Comparison of ENCODE assay signal across 1 cellular context in the genomic region with DNA sequence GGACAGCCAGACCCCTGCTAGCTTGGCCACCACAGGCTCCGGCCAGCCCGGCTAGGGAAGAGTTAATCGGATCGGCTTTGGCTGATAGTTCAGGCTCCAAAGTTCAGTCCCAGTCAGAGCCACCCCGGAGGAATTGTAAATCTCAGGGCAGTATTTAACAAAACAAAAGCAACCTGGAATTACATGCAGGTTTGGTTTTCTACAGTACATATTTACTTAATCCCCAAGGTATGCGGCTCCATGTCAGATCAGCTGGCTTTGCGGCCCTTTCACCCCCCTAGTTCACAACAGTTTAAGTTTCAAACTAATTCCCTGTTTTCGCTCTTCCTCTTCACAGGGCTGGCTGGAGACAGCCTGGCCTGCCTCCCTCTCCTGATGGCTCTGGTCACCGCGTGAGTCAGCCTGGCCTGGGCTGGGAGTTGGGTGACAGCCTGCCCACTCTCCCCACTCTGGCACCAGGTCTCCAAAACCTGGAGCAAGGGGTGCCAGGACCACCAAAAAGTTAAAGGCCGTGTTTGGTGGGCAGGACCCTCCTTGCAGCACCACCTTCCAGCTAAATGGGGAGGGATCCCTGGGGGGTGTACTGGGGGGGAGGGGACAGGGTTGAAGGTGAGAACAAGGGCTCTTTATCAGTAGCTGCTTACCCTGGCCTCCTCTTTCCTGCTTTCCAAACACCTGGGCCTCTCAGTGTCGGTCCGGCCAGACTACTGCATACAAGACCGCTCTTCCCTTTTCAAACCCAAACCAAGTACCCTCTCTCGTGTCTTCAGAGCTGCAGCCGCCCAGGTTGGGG.
TF ChIP-seq lines count a peak whose summit lies in the region.

No MANE protein-coding gene starts in this region.

TF ChIP-seq in HepG2, 621 proteins besides CTCF, POLR2A, EP300 and RAD21 (continued from another document and continues in another):
- TF ChIP-seq ZNF136 (CRISPR knock-in tag; IDR thresholded peaks at IDR 0.05; ENCODE audit: low read depth) (no peak), ZNF746 (CRISPR knock-in tag; IDR thresholded peaks at IDR 0.05) (peak; percentile 88; the same call in 1 of the 2 replicates), ZNF768 (CRISPR knock-in tag; IDR thresholded peaks at IDR 0.05) (no peak), HOXA9 (CRISPR knock-in tag; IDR thresholded peaks at IDR 0.05; ENCODE audit: borderline replicate concordance) (no peak), ZNF879 (CRISPR knock-in tag; IDR thresholded peaks at IDR 0.05) (no peak; the same call in 1 of the 2 replicates), ZBTB21 (CRISPR knock-in tag; IDR thresholded peaks at IDR 0.05) (no peak), ZNF839 (CRISPR knock-in tag; IDR thresholded peaks at IDR 0.05; ENCODE audit: borderline replicate concordance) (no peak), SSRP1 (CRISPR knock-in tag; IDR thresholded peaks at IDR 0.05) (peak; percentile 18; the same call in 1 of the 2 replicates), FOXK2 (IDR thresholded peaks at IDR 0.05) (peak; percentile 91), KAT8 (CRISPR knock-in tag; IDR thresholded peaks at IDR 0.05) (no peak), MIER3 (CRISPR knock-in tag; IDR thresholded peaks at IDR 0.05; ENCODE audit: borderline replicate concordance) (peak; percentile 32; the same call in 1 of the 2 replicates), BCL6 (CRISPR knock-in tag; IDR thresholded peaks at IDR 0.05) (peak; percentile 82), ZNF777 (CRISPR knock-in tag; IDR thresholded peaks at IDR 0.05) (no peak), JUNB (CRISPR knock-in tag; IDR thresholded peaks at IDR 0.05; ENCODE audit: borderline replicate concordance) (peak; percentile 68; the same call in 1 of the 2 replicates), ZNF232 (CRISPR knock-in tag; IDR thresholded peaks at IDR 0.05; ENCODE audit: borderline replicate concordance) (peak; percentile 18; the same call in 1 of the 2 replicates), ZNF678 (CRISPR knock-in tag; IDR thresholded peaks at IDR 0.05) (no peak), ATM (IDR thresholded peaks at IDR 0.05; ENCODE audit: borderline replicate concordance) (no peak), PHF20 (CRISPR knock-in tag; IDR thresholded peaks at IDR 0.05) (no peak; the same call in 1 of the 2 replicates), SRSF4 (IDR thresholded peaks at IDR 0.05; ENCODE audit: low read depth, low read length, poor library complexity, severe bottlenecking) (no peak), ZNF670 (CRISPR knock-in tag; IDR thresholded peaks at IDR 0.05; ENCODE audit: borderline replicate concordance) (peak; percentile 92), CCDC6 (CRISPR knock-in tag; IDR thresholded peaks at IDR 0.05) (peak; percentile 44), PHF5A (CRISPR knock-in tag; IDR thresholded peaks at IDR 0.05; ENCODE audit: low read depth, unreplicated experiment) (peak; percentile 27), XRCC5 (optimal IDR thresholded peaks at IDR 0.05; ENCODE audit: low read length) (peak; percentile 66), SMYD3 (CRISPR knock-in tag; IDR thresholded peaks at IDR 0.05) (peak; percentile 97), RFX5 (IDR thresholded peaks at IDR 0.05; ENCODE audit: low read depth, low read length) (no peak), PAWR (CRISPR knock-in tag; IDR thresholded peaks at IDR 0.05; ENCODE audit: borderline replicate concordance) (no peak)
- TF ChIP-seq, protein P1, sequence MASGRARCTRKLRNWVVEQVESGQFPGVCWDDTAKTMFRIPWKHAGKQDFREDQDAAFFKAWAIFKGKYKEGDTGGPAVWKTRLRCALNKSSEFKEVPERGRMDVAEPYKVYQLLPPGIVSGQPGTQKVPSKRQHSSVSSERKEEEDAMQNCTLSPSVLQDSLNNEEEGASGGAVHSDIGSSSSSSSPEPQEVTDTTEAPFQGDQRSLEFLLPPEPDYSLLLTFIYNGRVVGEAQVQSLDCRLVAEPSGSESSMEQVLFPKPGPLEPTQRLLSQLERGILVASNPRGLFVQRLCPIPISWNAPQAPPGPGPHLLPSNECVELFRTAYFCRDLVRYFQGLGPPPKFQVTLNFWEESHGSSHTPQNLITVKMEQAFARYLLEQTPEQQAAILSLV (CRISPR knock-in tag; IDR thresholded peaks at IDR 0.05; ENCODE audit: borderline replicate concordance): no peak
- TF ChIP-seq, protein P2, sequence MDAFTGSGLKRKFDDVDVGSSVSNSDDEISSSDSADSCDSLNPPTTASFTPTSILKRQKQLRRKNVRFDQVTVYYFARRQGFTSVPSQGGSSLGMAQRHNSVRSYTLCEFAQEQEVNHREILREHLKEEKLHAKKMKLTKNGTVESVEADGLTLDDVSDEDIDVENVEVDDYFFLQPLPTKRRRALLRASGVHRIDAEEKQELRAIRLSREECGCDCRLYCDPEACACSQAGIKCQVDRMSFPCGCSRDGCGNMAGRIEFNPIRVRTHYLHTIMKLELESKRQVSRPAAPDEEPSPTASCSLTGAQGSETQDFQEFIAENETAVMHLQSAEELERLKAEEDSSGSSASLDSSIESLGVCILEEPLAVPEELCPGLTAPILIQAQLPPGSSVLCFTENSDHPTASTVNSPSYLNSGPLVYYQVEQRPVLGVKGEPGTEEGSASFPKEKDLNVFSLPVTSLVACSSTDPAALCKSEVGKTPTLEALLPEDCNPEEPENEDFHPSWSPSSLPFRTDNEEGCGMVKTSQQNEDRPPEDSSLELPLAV (CRISPR knock-in tag; conservative IDR thresholded peaks at IDR 0.05; ENCODE audit: low read depth): no peak
- TF ChIP-seq, protein P3, sequence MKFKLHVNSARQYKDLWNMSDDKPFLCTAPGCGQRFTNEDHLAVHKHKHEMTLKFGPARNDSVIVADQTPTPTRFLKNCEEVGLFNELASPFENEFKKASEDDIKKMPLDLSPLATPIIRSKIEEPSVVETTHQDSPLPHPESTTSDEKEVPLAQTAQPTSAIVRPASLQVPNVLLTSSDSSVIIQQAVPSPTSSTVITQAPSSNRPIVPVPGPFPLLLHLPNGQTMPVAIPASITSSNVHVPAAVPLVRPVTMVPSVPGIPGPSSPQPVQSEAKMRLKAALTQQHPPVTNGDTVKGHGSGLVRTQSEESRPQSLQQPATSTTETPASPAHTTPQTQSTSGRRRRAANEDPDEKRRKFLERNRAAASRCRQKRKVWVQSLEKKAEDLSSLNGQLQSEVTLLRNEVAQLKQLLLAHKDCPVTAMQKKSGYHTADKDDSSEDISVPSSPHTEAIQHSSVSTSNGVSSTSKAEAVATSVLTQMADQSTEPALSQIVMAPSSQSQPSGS (CRISPR knock-in tag; IDR thresholded peaks at IDR 0.05): peak; percentile 82; the same call in 1 of the 2 replicates
- TF ChIP-seq, protein P4, sequence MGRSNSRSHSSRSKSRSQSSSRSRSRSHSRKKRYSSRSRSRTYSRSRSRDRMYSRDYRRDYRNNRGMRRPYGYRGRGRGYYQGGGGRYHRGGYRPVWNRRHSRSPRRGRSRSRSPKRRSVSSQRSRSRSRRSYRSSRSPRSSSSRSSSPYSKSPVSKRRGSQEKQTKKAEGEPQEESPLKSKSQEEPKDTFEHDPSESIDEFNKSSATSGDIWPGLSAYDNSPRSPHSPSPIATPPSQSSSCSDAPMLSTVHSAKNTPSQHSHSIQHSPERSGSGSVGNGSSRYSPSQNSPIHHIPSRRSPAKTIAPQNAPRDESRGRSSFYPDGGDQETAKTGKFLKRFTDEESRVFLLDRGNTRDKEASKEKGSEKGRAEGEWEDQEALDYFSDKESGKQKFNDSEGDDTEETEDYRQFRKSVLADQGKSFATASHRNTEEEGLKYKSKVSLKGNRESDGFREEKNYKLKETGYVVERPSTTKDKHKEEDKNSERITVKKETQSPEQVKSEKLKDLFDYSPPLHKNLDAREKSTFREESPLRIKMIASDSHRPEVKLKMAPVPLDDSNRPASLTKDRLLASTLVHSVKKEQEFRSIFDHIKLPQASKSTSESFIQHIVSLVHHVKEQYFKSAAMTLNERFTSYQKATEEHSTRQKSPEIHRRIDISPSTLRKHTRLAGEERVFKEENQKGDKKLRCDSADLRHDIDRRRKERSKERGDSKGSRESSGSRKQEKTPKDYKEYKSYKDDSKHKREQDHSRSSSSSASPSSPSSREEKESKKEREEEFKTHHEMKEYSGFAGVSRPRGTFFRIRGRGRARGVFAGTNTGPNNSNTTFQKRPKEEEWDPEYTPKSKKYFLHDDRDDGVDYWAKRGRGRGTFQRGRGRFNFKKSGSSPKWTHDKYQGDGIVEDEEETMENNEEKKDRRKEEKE (IDR thresholded peaks at IDR 0.05): no peak
- TF ChIP-seq, protein P5, sequence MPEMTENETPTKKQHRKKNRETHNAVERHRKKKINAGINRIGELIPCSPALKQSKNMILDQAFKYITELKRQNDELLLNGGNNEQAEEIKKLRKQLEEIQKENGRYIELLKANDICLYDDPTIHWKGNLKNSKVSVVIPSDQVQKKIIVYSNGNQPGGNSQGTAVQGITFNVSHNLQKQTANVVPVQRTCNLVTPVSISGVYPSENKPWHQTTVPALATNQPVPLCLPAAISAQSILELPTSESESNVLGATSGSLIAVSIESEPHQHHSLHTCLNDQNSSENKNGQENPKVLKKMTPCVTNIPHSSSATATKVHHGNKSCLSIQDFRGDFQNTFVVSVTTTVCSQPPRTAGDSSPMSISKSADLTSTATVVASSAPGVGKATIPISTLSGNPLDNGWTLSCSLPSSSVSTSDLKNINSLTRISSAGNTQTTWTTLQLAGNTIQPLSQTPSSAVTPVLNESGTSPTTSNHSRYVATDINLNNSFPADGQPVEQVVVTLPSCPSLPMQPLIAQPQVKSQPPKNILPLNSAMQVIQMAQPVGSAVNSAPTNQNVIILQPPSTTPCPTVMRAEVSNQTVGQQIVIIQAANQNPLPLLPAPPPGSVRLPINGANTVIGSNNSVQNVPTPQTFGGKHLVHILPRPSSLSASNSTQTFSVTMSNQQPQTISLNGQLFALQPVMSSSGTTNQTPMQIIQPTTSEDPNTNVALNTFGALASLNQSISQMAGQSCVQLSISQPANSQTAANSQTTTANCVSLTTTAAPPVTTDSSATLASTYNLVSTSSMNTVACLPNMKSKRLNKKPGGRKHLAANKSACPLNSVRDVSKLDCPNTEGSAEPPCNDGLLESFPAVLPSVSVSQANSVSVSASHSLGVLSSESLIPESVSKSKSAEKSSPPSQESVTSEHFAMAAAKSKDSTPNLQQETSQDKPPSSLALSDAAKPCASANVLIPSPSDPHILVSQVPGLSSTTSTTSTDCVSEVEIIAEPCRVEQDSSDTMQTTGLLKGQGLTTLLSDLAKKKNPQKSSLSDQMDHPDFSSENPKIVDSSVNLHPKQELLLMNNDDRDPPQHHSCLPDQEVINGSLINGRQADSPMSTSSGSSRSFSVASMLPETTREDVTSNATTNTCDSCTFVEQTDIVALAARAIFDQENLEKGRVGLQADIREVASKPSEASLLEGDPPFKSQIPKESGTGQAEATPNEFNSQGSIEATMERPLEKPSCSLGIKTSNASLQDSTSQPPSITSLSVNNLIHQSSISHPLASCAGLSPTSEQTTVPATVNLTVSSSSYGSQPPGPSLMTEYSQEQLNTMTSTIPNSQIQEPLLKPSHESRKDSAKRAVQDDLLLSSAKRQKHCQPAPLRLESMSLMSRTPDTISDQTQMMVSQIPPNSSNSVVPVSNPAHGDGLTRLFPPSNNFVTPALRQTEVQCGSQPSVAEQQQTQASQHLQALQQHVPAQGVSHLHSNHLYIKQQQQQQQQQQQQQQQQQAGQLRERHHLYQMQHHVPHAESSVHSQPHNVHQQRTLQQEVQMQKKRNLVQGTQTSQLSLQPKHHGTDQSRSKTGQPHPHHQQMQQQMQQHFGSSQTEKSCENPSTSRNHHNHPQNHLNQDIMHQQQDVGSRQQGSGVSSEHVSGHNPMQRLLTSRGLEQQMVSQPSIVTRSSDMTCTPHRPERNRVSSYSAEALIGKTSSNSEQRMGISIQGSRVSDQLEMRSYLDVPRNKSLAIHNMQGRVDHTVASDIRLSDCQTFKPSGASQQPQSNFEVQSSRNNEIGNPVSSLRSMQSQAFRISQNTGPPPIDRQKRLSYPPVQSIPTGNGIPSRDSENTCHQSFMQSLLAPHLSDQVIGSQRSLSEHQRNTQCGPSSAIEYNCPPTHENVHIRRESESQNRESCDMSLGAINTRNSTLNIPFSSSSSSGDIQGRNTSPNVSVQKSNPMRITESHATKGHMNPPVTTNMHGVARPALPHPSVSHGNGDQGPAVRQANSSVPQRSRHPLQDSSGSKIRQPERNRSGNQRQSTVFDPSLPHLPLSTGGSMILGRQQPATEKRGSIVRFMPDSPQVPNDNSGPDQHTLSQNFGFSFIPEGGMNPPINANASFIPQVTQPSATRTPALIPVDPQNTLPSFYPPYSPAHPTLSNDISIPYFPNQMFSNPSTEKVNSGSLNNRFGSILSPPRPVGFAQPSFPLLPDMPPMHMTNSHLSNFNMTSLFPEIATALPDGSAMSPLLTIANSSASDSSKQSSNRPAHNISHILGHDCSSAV (CRISPR knock-in tag; IDR thresholded peaks at IDR 0.05; ENCODE audit: borderline replicate concordance): no peak
- TF ChIP-seq, protein P6, sequence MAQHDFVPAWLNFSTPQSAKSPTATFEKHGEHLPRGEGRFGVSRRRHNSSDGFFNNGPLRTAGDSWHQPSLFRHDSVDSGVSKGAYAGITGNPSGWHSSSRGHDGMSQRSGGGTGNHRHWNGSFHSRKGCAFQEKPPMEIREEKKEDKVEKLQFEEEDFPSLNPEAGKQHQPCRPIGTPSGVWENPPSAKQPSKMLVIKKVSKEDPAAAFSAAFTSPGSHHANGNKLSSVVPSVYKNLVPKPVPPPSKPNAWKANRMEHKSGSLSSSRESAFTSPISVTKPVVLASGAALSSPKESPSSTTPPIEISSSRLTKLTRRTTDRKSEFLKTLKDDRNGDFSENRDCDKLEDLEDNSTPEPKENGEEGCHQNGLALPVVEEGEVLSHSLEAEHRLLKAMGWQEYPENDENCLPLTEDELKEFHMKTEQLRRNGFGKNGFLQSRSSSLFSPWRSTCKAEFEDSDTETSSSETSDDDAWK (CRISPR knock-in tag; IDR thresholded peaks at IDR 0.05): no peak
- TF ChIP-seq, protein P7, sequence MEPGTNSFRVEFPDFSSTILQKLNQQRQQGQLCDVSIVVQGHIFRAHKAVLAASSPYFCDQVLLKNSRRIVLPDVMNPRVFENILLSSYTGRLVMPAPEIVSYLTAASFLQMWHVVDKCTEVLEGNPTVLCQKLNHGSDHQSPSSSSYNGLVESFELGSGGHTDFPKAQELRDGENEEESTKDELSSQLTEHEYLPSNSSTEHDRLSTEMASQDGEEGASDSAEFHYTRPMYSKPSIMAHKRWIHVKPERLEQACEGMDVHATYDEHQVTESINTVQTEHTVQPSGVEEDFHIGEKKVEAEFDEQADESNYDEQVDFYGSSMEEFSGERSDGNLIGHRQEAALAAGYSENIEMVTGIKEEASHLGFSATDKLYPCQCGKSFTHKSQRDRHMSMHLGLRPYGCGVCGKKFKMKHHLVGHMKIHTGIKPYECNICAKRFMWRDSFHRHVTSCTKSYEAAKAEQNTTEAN (CRISPR knock-in tag; conservative IDR thresholded peaks at IDR 0.05): peak; percentile 93
- TF ChIP-seq, protein P8, sequence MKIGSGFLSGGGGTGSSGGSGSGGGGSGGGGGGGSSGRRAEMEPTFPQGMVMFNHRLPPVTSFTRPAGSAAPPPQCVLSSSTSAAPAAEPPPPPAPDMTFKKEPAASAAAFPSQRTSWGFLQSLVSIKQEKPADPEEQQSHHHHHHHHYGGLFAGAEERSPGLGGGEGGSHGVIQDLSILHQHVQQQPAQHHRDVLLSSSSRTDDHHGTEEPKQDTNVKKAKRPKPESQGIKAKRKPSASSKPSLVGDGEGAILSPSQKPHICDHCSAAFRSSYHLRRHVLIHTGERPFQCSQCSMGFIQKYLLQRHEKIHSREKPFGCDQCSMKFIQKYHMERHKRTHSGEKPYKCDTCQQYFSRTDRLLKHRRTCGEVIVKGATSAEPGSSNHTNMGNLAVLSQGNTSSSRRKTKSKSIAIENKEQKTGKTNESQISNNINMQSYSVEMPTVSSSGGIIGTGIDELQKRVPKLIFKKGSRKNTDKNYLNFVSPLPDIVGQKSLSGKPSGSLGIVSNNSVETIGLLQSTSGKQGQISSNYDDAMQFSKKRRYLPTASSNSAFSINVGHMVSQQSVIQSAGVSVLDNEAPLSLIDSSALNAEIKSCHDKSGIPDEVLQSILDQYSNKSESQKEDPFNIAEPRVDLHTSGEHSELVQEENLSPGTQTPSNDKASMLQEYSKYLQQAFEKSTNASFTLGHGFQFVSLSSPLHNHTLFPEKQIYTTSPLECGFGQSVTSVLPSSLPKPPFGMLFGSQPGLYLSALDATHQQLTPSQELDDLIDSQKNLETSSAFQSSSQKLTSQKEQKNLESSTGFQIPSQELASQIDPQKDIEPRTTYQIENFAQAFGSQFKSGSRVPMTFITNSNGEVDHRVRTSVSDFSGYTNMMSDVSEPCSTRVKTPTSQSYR (CRISPR knock-in tag; IDR thresholded peaks at IDR 0.05; ENCODE audit: borderline replicate concordance): 0 out of 2 replicates have a peak, but pooled peaks have one; percentile 28
